ENCODE assay signal across 8 cellular contexts in genomic region chr2:11446733-11447248, GRCh38. TPM values are rescaled to one million over a fixed set of nuclear protein-coding genes. Genes with fewer than 3 reads are reported as not detected.
DNase-seq lines count a peak whose midpoint lies in the region; ATAC-seq and TF ChIP-seq lines count a peak whose summit lies in the region.

No MANE protein-coding gene starts in this region.

- no peak for ATAC-seq in HG03442 (IDR thresholded peaks at IDR 0.05; ENCODE audit: unreplicated experiment)

- POLR2A ChIA-PET in activated CD4-positive, alpha-beta memory T cell treated with anti-CD3 and anti-CD28 coated beads, Interleukin-2, amount 10 ng/mL, durations not matched to agents 7 days and 5 days (lab: Charles Lee) = interaction anchor here (1.0 kb wide), 1 partner anchor 315 kb away, joined by 9 read pairs; a partner anchor contains a TSS

- 66 to 74% methylated on average over 12 to 14 of the region's 14 CpGs for WGBS in thyroid gland, 2 donors

- H3K9me3 Mint-ChIP-seq in activated CD4-positive, alpha-beta memory T cell treated with anti-CD3 and anti-CD28 coated beads, Interleukin-2, amount 10 ng/mL, durations not matched to agents 7 days and 5 days = peaks cover 13% of the 10 kb centered on the region

- CTCF ChIA-PET in activated CD4-positive, alpha-beta memory T cell treated with anti-CD3 and anti-CD28 coated beads, Interleukin-2, amount 10 ng/mL, durations not matched to agents 7 days and 5 days (lab: Charles Lee) = interaction anchor here (0.8 to 2.5 kb wide), 10 partner anchors 10 to 314 kb away, joined by 3 to 26 read pairs (median 5); a partner anchor contains a TSS

- H3K27ac ChIP-seq in thyroid gland = no peak overlapping the region

- no peak for TF ChIP-seq POLR2A in erythroblast (IDR thresholded peaks at IDR 0.05; ENCODE audit: low read length)
- no peak for TF ChIP-seq POLR2A in thyroid gland (IDR thresholded peaks at IDR 0.05)

- H3K27me3 ChIP-seq in thyroid gland = no peaks in the 10 kb centered on the region

- no peak overlapping the region for H3K27ac Mint-ChIP-seq in activated CD4-positive, alpha-beta memory T cell treated with anti-CD3 and anti-CD28 coated beads, Interleukin-2, amount 10 ng/mL, durations not matched to agents 7 days and 5 days

- peak; percentile 82 for DNase-seq in AG20443 (ENCODE audit: low spot score)
- DNase-seq in GM19240 (ENCODE audit: insufficient read length, low spot score) = peak; percentile 27
- peak; percentile 69 for DNase-seq in NCI-H2227 treated with DMSO at 0.1 percent for 48 hours (lab: John Stamatoyannopoulos, UW)
- peak; percentile 48 for DNase-seq in activated CD4-positive, alpha-beta memory T cell treated with anti-CD3 and anti-CD28 coated beads, Interleukin-2, amount 10 ng/mL, durations not matched to agents 7 days and 5 days
- peak; percentile 66 to 79 for DNase-seq in erythroblast (lab: John Stamatoyannopoulos, UW)
- peak; percentile 51 for DNase-seq in mucosa of gallbladder (ENCODE audit: low spot score)
- peak; percentile 25 to 37 for DNase-seq in thyroid gland

- no peaks in the 10 kb centered on the region for H3K9me3 ChIP-seq in thyroid gland

- intact Hi-C loops in thyroid gland (cut with DNase I) = no loop called here

- H3K27me3 Mint-ChIP-seq in activated CD4-positive, alpha-beta memory T cell treated with anti-CD3 and anti-CD28 coated beads, Interleukin-2, amount 10 ng/mL, durations not matched to agents 7 days and 5 days = no peaks in the 10 kb centered on the region

- no peaks in the 10 kb centered on the region for H3K4me1 Mint-ChIP-seq in activated CD4-positive, alpha-beta memory T cell treated with anti-CD3 and anti-CD28 coated beads, Interleukin-2, amount 10 ng/mL, durations not matched to agents 7 days and 5 days

- H3K4me3 Mint-ChIP-seq in activated CD4-positive, alpha-beta memory T cell treated with anti-CD3 and anti-CD28 coated beads, Interleukin-2, amount 10 ng/mL, durations not matched to agents 7 days and 5 days = no peak overlapping the region

- peak; percentile 37 to 67 (median 62) for TF ChIP-seq CTCF in thyroid gland (IDR thresholded peaks at IDR 0.05)

- H3K4me3 ChIP-seq in thyroid gland (replicated peaks in 1 of 3) = no peak overlapping the region

- peaks cover 41% of the 10 kb centered on the region for H3K36me3 Mint-ChIP-seq in activated CD4-positive, alpha-beta memory T cell treated with anti-CD3 and anti-CD28 coated beads, Interleukin-2, amount 10 ng/mL, durations not matched to agents 7 days and 5 days (ENCODE audit: low read depth)

- peaks cover 0 to 5% of the 10 kb centered on the region in 2 donors for H3K4me1 ChIP-seq in thyroid gland

- H3K36me3 ChIP-seq in thyroid gland = peaks cover 15 to 26% of the 10 kb centered on the region in 2 donors

RNA-seq across cellular contexts. Expression of gene E2F6, which starts 19.2 kb away (rescaled TPM):
- 1 to 10 TPM; 5.9 to 6.6 TPM for total RNA-seq in activated CD4-positive, alpha-beta memory T cell treated with anti-CD3 and anti-CD28 coated beads, Interleukin-2, amount 10 ng/mL, durations not matched to agents 7 days and 5 days
- total RNA-seq in mucosa of gallbladder (9.0 TPM), thyroid gland (10 to 100 TPM; 15.7 to 26.2 (median 21.2) TPM)

Comparison
In these comparisons a context has a peak if more than half of its experiments do, and no peak if none do; other contexts are left out.
1. DNase-seq: peak in every context shown above with its lines; median percentile 82 in AG20443; 72 in erythroblast; 69 in NCI-H2227 treated with DMSO at 0.1 percent for 48 hours; 51 in mucosa of gallbladder; 48 in activated CD4-positive, alpha-beta memory T cell treated with anti-CD3 and anti-CD28 coated beads, Interleukin-2, amount 10 ng/mL, durations not matched to agents 7 days and 5 days; 31 in thyroid gland; 27 in GM19240.